Comparison of ENCODE assay signal across 16 cellular contexts in genomic region chr3:196168808-196169391, GRCh38. TPM values are rescaled to one million over a fixed set of nuclear protein-coding genes. Genes with fewer than 3 reads are reported as not detected.
A peak's percentile ranks its signal among the peaks of the same experiment; 100 is the strongest.
DNase-seq lines count a peak whose midpoint lies in the region; ATAC-seq and TF ChIP-seq lines count a peak whose summit lies in the region.
"Had no signal": no experiment of that assay in that cellular context is flagged by ENCODE, and none has a peak within 500 bp of the region (broad histone marks: within the 10 kb centered on the region; RNA-seq: fewer than 3 reads in every experiment).

No MANE protein-coding gene starts in this region.

- peak; percentile 99 for DNase-seq in COR-L47 (lab: John Stamatoyannopoulos, UW)
- DNase-seq in HL-60 (ENCODE audit: low read depth in 1 of 2, low spot score in 1 of 2) = no peak
- DNase-seq in NCI-H2171 treated with DMSO at 0.1 percent for 48 hours (lab: John Stamatoyannopoulos, UW) = peak; percentile 91
- DNase-seq in left colon = no peak
- no peak for DNase-seq in activated CD4-positive, CD25-positive, alpha-beta regulatory T cell treated with anti-CD3 and anti-CD28 coated beads, Interleukin-2, amount 50 U/mL, for 72 hours
- DNase-seq in NCI-H82 treated with DMSO at 0.1 percent for 48 hours (lab: John Stamatoyannopoulos, UW; ENCODE audit: unreplicated experiment) = no peak
- DNase-seq: activated CD4-positive, alpha-beta T cell treated with anti-CD3 and anti-CD28 coated beads, Interleukin-2, amount 50 U/mL, for 1 hour; C1 segment of cervical spinal cord; head of caudate nucleus; kidney glomerular epithelial cell; NCI-H187 had no signal

- H3K27me3 ChIP-seq in HL-60 (ENCODE audit: insufficient read depth, poor library complexity, severe bottlenecking) = no peaks in the 10 kb centered on the region

- TF ChIP-seq CTCF in HL-60 (IDR thresholded peaks at IDR 0.05; ENCODE audit: insufficient read depth, low read length) = no peak

- intact Hi-C loops in left colon (cut with DNase I, micrococcal nuclease) = no loop called here

- H3K4me3 ChIP-seq in HL-60 (replicated peaks; ENCODE audit: insufficient read depth, low read length) = no peak overlapping the region
- H3K4me3 ChIP-seq: prostate gland had no signal

- peak overlapping the region; percentile 84 for H3K27ac ChIP-seq in HL-60 (replicated peaks)
- H3K27ac ChIP-seq: prostate gland had no signal

- ATAC-seq in left colon (peak; percentile 59), HG02973 (IDR thresholded peaks at IDR 0.05; ENCODE audit: unreplicated experiment) (no peak)

RNA-seq across cellular contexts. Expression of gene ZDHHC19, which starts 42.3 kb away (rescaled TPM):
- total RNA-seq in left colon = not detected
- total RNA-seq: G401, RPMI7951, ureter had no signal

RNA-seq across cellular contexts. Expression of gene SLC51A, which starts 47.4 kb away (rescaled TPM):
- 10 to 100 TPM in 1 of 2 donors, under 1 TPM in 1; 0.46 to 86.3 TPM for total RNA-seq in left colon
- total RNA-seq: G401, RPMI7951, ureter had no signal

Comparison
In these comparisons a context has a peak if more than half of its experiments do, and no peak if none do; other contexts are left out.
1. DNase-seq: peak in COR-L47 (single experiment) and NCI-H2171 treated with DMSO at 0.1 percent for 48 hours (single experiment); none in HL-60 (0 of 2), left colon (0 of 2), activated CD4-positive, CD25-positive, alpha-beta regulatory T cell treated with anti-CD3 and anti-CD28 coated beads, Interleukin-2, amount 50 U/mL, for 72 hours (single experiment) and NCI-H82 treated with DMSO at 0.1 percent for 48 hours (single experiment).